In the genomic region with DNA sequence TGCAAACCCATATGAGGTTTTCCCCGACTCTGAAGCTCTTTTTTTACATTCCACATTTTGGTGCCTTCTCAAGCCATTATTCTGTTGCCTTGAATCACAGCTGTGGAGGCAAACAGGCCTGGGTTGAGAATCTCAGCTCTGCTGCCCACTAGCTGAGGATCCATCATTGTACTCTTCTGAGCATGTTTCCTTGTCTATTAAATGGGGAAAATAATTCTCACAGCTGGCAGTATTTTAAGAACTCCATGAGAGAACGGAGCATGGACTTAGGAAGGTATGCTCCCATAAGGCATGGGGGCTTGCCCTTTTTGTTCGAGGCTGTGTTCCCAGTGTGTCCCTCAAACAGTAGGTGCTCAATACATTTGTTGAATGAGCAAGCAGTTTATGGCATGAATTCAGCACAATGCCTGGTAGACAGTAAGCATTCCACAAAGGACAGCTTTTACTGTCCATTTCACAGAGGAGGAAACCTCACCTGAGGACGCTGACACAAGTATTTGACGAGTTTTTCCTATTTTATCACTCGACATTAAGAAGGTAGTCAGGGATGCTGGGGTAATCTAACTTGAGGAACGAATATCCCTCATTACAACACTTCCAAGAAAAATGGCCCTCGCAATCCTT, we compare ENCODE assay signal across 12 cellular contexts. TPM values are rescaled to one million over a fixed set of nuclear protein-coding genes. Genes with fewer than 3 reads are reported as not detected.
DNase-seq lines count a peak whose midpoint lies in the region; ATAC-seq, FAIRE-seq and TF ChIP-seq lines count a peak whose summit lies in the region.
"Had no signal": no experiment of that assay in that cellular context is flagged by ENCODE, and none has a peak within 500 bp of the region (broad histone marks: within the 10 kb centered on the region; RNA-seq: fewer than 3 reads in every experiment).

No MANE protein-coding gene starts in this region.

- H3K27me3 ChIP-seq in BE2C (peaks cover 56% of the 10 kb centered on the region), SJCRH30 (no peaks in the 10 kb centered on the region)

- H3K36me3 Mint-ChIP-seq in osteocyte (ENCODE audit: unreplicated experiment) = peaks cover 2% of the 10 kb centered on the region
- H3K36me3 Mint-ChIP-seq in activated T-cell treated with anti-CD3 and anti-CD28 coated beads, Interleukin-2, amount 50 U/mL, for 4 hours (ENCODE audit: insufficient read depth) = no peaks in the 10 kb centered on the region

- peaks cover 3% of the 10 kb centered on the region for H3K9me3 Mint-ChIP-seq in osteocyte (ENCODE audit: unreplicated experiment)
- H3K9me3 Mint-ChIP-seq in activated T-cell treated with anti-CD3 and anti-CD28 coated beads, Interleukin-2, amount 50 U/mL, for 4 hours = no peaks in the 10 kb centered on the region

- peak overlapping the region; percentile 95 for H3K27ac Mint-ChIP-seq in osteocyte (ENCODE audit: unreplicated experiment)

- no peak overlapping the region for H3K27ac ChIP-seq in SJCRH30
- H3K27ac ChIP-seq: KMS-11 had no signal

- DNase-seq in BE2C (no peak), HTR-8/SVneo (ENCODE audit: insufficient read length, low spot score) (no peak), epithelial cell of proximal tubule (ENCODE audit: low read depth) (no peak), osteocyte (ENCODE audit: extremely low spot score, unreplicated experiment) (no peak), SJCRH30 (no peak), middle frontal gyrus (ENCODE audit: extremely low spot score, low spot score) (no peak)
- DNase-seq in stimulated activated naive CD4-positive, alpha-beta T cell treated with Interleukin-2 at 50 U/mL for 16 hours (lab: John Stamatoyannopoulos, UW) = no peak
- DNase-seq in activated T-cell treated with anti-CD3 and anti-CD28 coated beads, Interleukin-2, amount 50 U/mL, for 4 hours = no peak
- DNase-seq: activated gamma-delta T cell treated with Interleukin-2 at 50 U/mL for 16 hours, DMS153, NCI-H446 treated with DMSO at 0.1 percent for 48 hours had no signal

- peak; percentile 58 for FAIRE-seq in HTR-8/SVneo (lab: Jason Lieb, UNC)

- peaks cover 20% of the 10 kb centered on the region for H3K4me1 Mint-ChIP-seq in osteocyte (ENCODE audit: unreplicated experiment)
- peaks cover 12% of the 10 kb centered on the region for H3K4me1 Mint-ChIP-seq in activated T-cell treated with anti-CD3 and anti-CD28 coated beads, Interleukin-2, amount 50 U/mL, for 4 hours (ENCODE audit: low read depth)

- H3K36me3 ChIP-seq in BE2C = no peaks in the 10 kb centered on the region
- no peaks in the 10 kb centered on the region for H3K36me3 ChIP-seq in SJCRH30

- H3K4me3 ChIP-seq in BE2C (ENCODE audit: low read depth, low read length) (no peak overlapping the region), epithelial cell of proximal tubule (ENCODE audit: low read depth, low read length) (no peak overlapping the region), SJCRH30 (no peak overlapping the region)

- H3K4me1 ChIP-seq in BE2C (no peaks in the 10 kb centered on the region), SJCRH30 (no peaks in the 10 kb centered on the region)

- peaks cover 18% of the 10 kb centered on the region for H3K27me3 Mint-ChIP-seq in osteocyte (ENCODE audit: unreplicated experiment)
- H3K27me3 Mint-ChIP-seq in activated T-cell treated with anti-CD3 and anti-CD28 coated beads, Interleukin-2, amount 50 U/mL, for 4 hours (ENCODE audit: low read depth) = peaks cover 45% of the 10 kb centered on the region

- H3K9me3 ChIP-seq in BE2C (no peaks in the 10 kb centered on the region), SJCRH30 (replicated peaks) (no peaks in the 10 kb centered on the region)

- no peak for ATAC-seq in activated T-cell treated with anti-CD3 and anti-CD28 coated beads, Interleukin-2, amount 50 U/mL, for 4 hours

- TF ChIP-seq CTCF in BE2C (IDR thresholded peaks at IDR 0.05; ENCODE audit: low read depth, low read length) (0 out of 2 replicates have a peak, but pooled peaks have one; percentile 6), epithelial cell of proximal tubule (conservative IDR thresholded peaks at IDR 0.05; ENCODE audit: low read depth, low read length) (peak; percentile 44), osteocyte (IDR thresholded peaks at IDR 0.05) (peak; percentile 41)

- H3K4me3 Mint-ChIP-seq in osteocyte (ENCODE audit: unreplicated experiment) = peak overlapping the region; percentile 97
- H3K4me3 Mint-ChIP-seq in activated T-cell treated with anti-CD3 and anti-CD28 coated beads, Interleukin-2, amount 50 U/mL, for 4 hours = no peak overlapping the region

RNA-seq across cellular contexts. Expression of a gene that starts 2.2 kb away (rescaled TPM):
- 1.0 TPM for polyA plus RNA-seq in BE2C (2012; ENCODE audit: insufficient read depth, insufficient read length, low read depth)
- total RNA-seq in epithelial cell of proximal tubule (13.5 and 16.9 TPM in 2 replicates), osteocyte (48.1 and 51.5 TPM in 2 replicates)
- total RNA-seq in SJCRH30 (2014; rRNA removed; shearing (Covaris generic)) = 22.5 and 25.2 TPM in 2 replicates
- total RNA-seq in activated T-cell treated with anti-CD3 and anti-CD28 coated beads, Interleukin-2, amount 50 U/mL, for 4 hours = under 1 TPM; 0.10 to 0.19 (median 0.13) TPM

Comparison
In these comparisons a context has a peak if more than half of its experiments do, and no peak if none do; other contexts are left out.
1. RNA of a gene that starts 2.2 kb away (total RNA-seq): 48.1 to 51.5 TPM in osteocyte, 22.5 to 25.2 TPM in SJCRH30 and 13.5 to 16.9 TPM in epithelial cell of proximal tubule; 0.10 to 0.19 TPM in activated T-cell treated with anti-CD3 and anti-CD28 coated beads, Interleukin-2, amount 50 U/mL, for 4 hours; every median in the first group is over 10 times any median in the second.
2. Peak in every context shown above with its lines, with median percentiles within 50 percentile points of each other: CTCF ChIP-seq.